Comparison of ENCODE assay signal across 8 cellular contexts in the genomic region with DNA sequence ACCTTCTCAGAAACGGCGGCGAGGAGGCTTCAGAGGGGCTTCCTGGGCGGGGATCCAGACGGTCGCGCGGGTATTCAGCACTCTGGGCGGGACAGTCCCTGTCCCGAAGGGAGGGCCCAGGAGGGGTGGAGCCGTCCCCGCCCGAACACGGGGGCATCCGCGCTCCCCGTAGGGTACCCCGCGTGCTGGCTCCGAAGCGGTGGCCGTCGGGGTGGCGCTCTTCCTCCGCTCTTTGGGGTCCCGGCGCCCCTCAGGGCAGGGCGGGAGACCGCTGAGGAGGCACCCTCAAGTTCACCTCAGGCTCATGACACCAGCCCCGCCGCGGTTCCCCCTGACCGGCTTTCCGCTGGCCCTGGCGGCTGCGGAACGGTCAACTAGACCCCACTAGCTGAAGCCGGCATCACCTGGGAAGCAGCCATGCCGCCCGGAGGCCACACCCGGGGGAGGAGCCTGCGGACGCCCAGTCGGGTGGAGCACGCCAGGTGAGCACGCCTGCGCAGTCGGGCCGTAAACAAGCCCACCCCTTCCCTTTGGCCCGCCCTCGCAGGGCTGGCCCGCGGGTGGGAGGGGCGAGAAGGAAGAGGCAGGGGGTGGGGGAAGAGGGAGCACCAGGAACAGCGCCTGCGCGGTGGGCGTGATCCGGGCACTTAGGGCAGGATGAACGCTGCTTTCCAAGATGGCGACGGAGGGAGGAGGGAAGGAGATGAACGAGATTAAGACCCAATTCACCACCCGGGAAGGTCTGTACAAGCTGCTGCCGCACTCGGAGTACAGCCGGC. TPM values are rescaled to one million over a fixed set of nuclear protein-coding genes. Genes with fewer than 3 reads are reported as not detected.
A peak's percentile ranks its signal among the peaks of the same experiment; 100 is the strongest.
DNase-seq lines count a peak whose midpoint lies in the region; ATAC-seq and TF ChIP-seq lines count a peak whose summit lies in the region.

A gene with protein sequence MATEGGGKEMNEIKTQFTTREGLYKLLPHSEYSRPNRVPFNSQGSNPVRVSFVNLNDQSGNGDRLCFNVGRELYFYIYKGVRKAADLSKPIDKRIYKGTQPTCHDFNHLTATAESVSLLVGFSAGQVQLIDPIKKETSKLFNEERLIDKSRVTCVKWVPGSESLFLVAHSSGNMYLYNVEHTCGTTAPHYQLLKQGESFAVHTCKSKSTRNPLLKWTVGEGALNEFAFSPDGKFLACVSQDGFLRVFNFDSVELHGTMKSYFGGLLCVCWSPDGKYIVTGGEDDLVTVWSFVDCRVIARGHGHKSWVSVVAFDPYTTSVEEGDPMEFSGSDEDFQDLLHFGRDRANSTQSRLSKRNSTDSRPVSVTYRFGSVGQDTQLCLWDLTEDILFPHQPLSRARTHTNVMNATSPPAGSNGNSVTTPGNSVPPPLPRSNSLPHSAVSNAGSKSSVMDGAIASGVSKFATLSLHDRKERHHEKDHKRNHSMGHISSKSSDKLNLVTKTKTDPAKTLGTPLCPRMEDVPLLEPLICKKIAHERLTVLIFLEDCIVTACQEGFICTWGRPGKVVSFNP (plus strand): TSS at position 650 of the 779 bp plus-strand sequence. CDS start 27 bp downstream, at position 677.

- peaks cover 19% of the 10 kb centered on the region for H3K4me1 Mint-ChIP-seq in CD14-positive monocyte
- peaks cover 25% of the 10 kb centered on the region for H3K4me1 Mint-ChIP-seq in activated CD4-positive, alpha-beta T cell treated with anti-CD3 and anti-CD28 coated beads, Interleukin-2, amount 10 ng/mL, durations not matched to agents 7 days and 5 days

- peak; percentile 83 for ATAC-seq in GM19351 (IDR thresholded peaks at IDR 0.05; ENCODE audit: unreplicated experiment)
- ATAC-seq in HG03521 (IDR thresholded peaks at IDR 0.05; ENCODE audit: unreplicated experiment): peak; percentile 93
- ATAC-seq in left lung: peak; percentile 98

- H3K36me3 Mint-ChIP-seq in CD14-positive monocyte: peaks cover 4 to 12% of the 10 kb centered on the region in 2 donors
- peaks cover 4% of the 10 kb centered on the region for H3K36me3 Mint-ChIP-seq in activated CD4-positive, alpha-beta T cell treated with anti-CD3 and anti-CD28 coated beads, Interleukin-2, amount 10 ng/mL, durations not matched to agents 7 days and 5 days (ENCODE audit: low read depth)

- no peak for TF ChIP-seq CTCF in CD14-positive monocyte (IDR thresholded peaks at IDR 0.05)
- no peak for TF ChIP-seq CTCF in left lung (IDR thresholded peaks at IDR 0.05)

- H3K9me3 ChIP-seq in left lung: no peaks in the 10 kb centered on the region

- intact Hi-C loops in CD14-positive monocyte (cut with micrococcal nuclease) (loop anchor here (5.0 to 10.0 kb wide), 3 partner anchors 52 to 185 kb away; a partner anchor contains a TSS), left lung (cut with DNase I) (no loop called here)

- H3K4me1 ChIP-seq in left lung: peaks cover 5 to 27% of the 10 kb centered on the region in 2 donors

- H3K27ac Mint-ChIP-seq in CD14-positive monocyte: peak within 1 kb of the TSS; percentile 88 to 98 (median 96)
- H3K27ac Mint-ChIP-seq in activated CD4-positive, alpha-beta T cell treated with anti-CD3 and anti-CD28 coated beads, Interleukin-2, amount 10 ng/mL, durations not matched to agents 7 days and 5 days: peak within 1 kb of the TSS; percentile 96

- no peaks in the 10 kb centered on the region for H3K36me3 ChIP-seq in left lung

- H3K27ac ChIP-seq in left lung: peak within 1 kb of the TSS; percentile 79 to 85

- peak within 1 kb of the TSS; percentile 89 to 99 for H3K4me3 ChIP-seq in left lung

- DNase-seq in CD14-positive monocyte (ENCODE audit: low spot score) (peak; percentile 96), NCI-H69 (lab: John Stamatoyannopoulos, UW) (peak; percentile 99), dedifferentiated amniotic fluid mesenchymal stem cell (ENCODE audit: extremely low spot score) (peak; percentile 96), left lung (peak; percentile 99 to 100)
- peak; percentile 99 for DNase-seq in activated CD4-positive, alpha-beta T cell treated with anti-CD3 and anti-CD28 coated beads, Interleukin-2, amount 10 ng/mL, durations not matched to agents 7 days and 5 days
- DNase-seq in stimulated activated CD4-positive, alpha-beta T cell treated with anti-CD3 and anti-CD28 coated beads, Interleukin-2, amount 100 ng/mL, for 48 hours: peak; percentile 98 to 99

- H3K27me3 ChIP-seq in left lung: no peaks in the 10 kb centered on the region

- POLR2A ChIA-PET in activated CD4-positive, alpha-beta T cell treated with anti-CD3 and anti-CD28 coated beads, Interleukin-2, amount 10 ng/mL, durations not matched to agents 7 days and 5 days (lab: Charles Lee): no interaction called here

- CTCF ChIA-PET in activated CD4-positive, alpha-beta T cell treated with anti-CD3 and anti-CD28 coated beads, Interleukin-2, amount 10 ng/mL, durations not matched to agents 7 days and 5 days (lab: Charles Lee): interaction anchor here (1.0 kb wide), 2 partner anchors 12 to 44 kb away, joined by 3 read pairs; no protein-coding TSS in a partner anchor

- peak within 1 kb of the TSS; percentile 96 to 99 for H3K4me3 Mint-ChIP-seq in CD14-positive monocyte
- peak within 1 kb of the TSS; percentile 97 for H3K4me3 Mint-ChIP-seq in activated CD4-positive, alpha-beta T cell treated with anti-CD3 and anti-CD28 coated beads, Interleukin-2, amount 10 ng/mL, durations not matched to agents 7 days and 5 days

- H3K9me3 Mint-ChIP-seq in CD14-positive monocyte: no peaks in the 10 kb centered on the region
- no peaks in the 10 kb centered on the region for H3K9me3 Mint-ChIP-seq in activated CD4-positive, alpha-beta T cell treated with anti-CD3 and anti-CD28 coated beads, Interleukin-2, amount 10 ng/mL, durations not matched to agents 7 days and 5 days

- H3K27me3 Mint-ChIP-seq in CD14-positive monocyte (ENCODE audit: low read depth in 3 of 3): peaks cover 4 to 17% (median 11%) of the 10 kb centered on the region in 3 donors
- H3K27me3 Mint-ChIP-seq in activated CD4-positive, alpha-beta T cell treated with anti-CD3 and anti-CD28 coated beads, Interleukin-2, amount 10 ng/mL, durations not matched to agents 7 days and 5 days: no peaks in the 10 kb centered on the region

RNA-seq across cellular contexts. Expression of the gene that starts here (rescaled TPM):
- polyA plus RNA-seq in CD14-positive monocyte: 1 to 10 TPM; 7.4 to 9.0 TPM
- 10 to 100 TPM; 24.7 to 35.7 TPM for total RNA-seq in activated CD4-positive, alpha-beta T cell treated with anti-CD3 and anti-CD28 coated beads, Interleukin-2, amount 10 ng/mL, durations not matched to agents 7 days and 5 days
- 10 to 100 TPM; 22.4 to 23.9 TPM for total RNA-seq in left lung

Comparison
In these comparisons a context has a peak if more than half of its experiments do, and no peak if none do; other contexts are left out.
1. Peak in every context shown above with its lines: DNase-seq, ATAC-seq, H3K4me3 ChIP-seq and H3K27ac ChIP-seq.
2. intact Hi-C loops: an anchor here in CD14-positive monocyte (5.0 to 10.0 kb wide); none called in left lung.